Comparison of ENCODE assay signal across 12 cellular contexts in genomic region chr12:50567926-50568325, GRCh38.
DNase-seq lines count a peak whose midpoint lies in the region; ATAC-seq and TF ChIP-seq lines count a peak whose summit lies in the region.
"Had no signal": no experiment of that assay in that cellular context is flagged by ENCODE, and none has a peak within 500 bp of the region (broad histone marks: within the 10 kb centered on the region; RNA-seq: fewer than 3 reads in every experiment).

No MANE protein-coding gene starts in this region.

- no peak for DNase-seq in body of pancreas
- DNase-seq in right lobe of liver, result no peak
- no peak for DNase-seq in NCI-H1694 treated with DMSO at 0.1 percent for 48 hours (lab: John Stamatoyannopoulos, UW)
- no peak for DNase-seq in NCI-H2029 treated with DMSO at 0.1 percent for 48 hours (lab: John Stamatoyannopoulos, UW)
- DNase-seq in activated CD8-positive, alpha-beta memory T cell treated with anti-CD3 and anti-CD28 coated beads, Interleukin-2, amount 10 ng/mL, durations not matched to agents 7 days and 5 days, result no peak
- DNase-seq: activated CD4-positive, alpha-beta T cell treated with anti-CD3 and anti-CD28 coated beads, Interleukin-2, amount 50 U/mL, for 4 hours; MV-4-11; OCI-M1; stimulated activated CD4-positive, alpha-beta T cell treated with anti-CD3 and anti-CD28 coated beads, Interleukin-1b, Interleukin-23, amount 100 ng/mL, for 48 hours had no signal

- H3K9me3 Mint-ChIP-seq in activated CD8-positive, alpha-beta memory T cell treated with anti-CD3 and anti-CD28 coated beads, Interleukin-2, amount 10 ng/mL, durations not matched to agents 7 days and 5 days (ENCODE audit: low read depth), result no peaks in the 10 kb centered on the region

- H3K36me3 Mint-ChIP-seq in activated CD8-positive, alpha-beta memory T cell treated with anti-CD3 and anti-CD28 coated beads, Interleukin-2, amount 10 ng/mL, durations not matched to agents 7 days and 5 days, result peaks cover 2% of the 10 kb centered on the region

- peaks cover 13% of the 10 kb centered on the region for H3K4me1 Mint-ChIP-seq in activated CD8-positive, alpha-beta memory T cell treated with anti-CD3 and anti-CD28 coated beads, Interleukin-2, amount 10 ng/mL, durations not matched to agents 7 days and 5 days

- H3K9ac ChIP-seq in stomach smooth muscle (ENCODE audit: low read length in 2 of 2), result peak overlapping the region in 1 of 2 donors; percentile 25

- intact Hi-C loops in body of pancreas (cut with DNase I) (loop anchor here (10.0 kb wide), 1 partner anchor 57 kb away; no protein-coding TSS in a partner anchor), right lobe of liver (cut with DNase I) (no loop called here)

- 13 to 22% methylated on average over 1 of the region's 1 CpG for WGBS in body of pancreas, 2 donors
- WGBS in right lobe of liver (ENCODE audit: insufficient coverage, low coverage, low lambda C conversion rate, missing lambda C conversion rate), result 20% methylated on average over 1 of the region's 1 CpG

- H3K27me3 ChIP-seq in body of pancreas (no peaks in the 10 kb centered on the region), right lobe of liver (no peaks in the 10 kb centered on the region), stomach smooth muscle (ENCODE audit: control insufficient read depth in 1 of 2, insufficient read depth in 2 of 2, low read length in 2 of 2) (no peaks in the 10 kb centered on the region)

- H3K27ac ChIP-seq in HEK293 (ENCODE audit: extremely low read depth, low read depth, low read length) (peak overlapping the region; percentile 27; the same call in 1 of the 2 replicates), body of pancreas (peak overlapping the region in 3 of 4 donors; percentile 12 to 58 (median 49)), right lobe of liver (peak overlapping the region; percentile 54 to 71 (median 71)), stomach smooth muscle (ENCODE audit: low read length) (peak overlapping the region; percentile 37)

- H3K9me3 ChIP-seq in HEK293 (ENCODE audit: control insufficient read depth, insufficient read depth, low read depth, low read length), result no peaks in the 10 kb centered on the region
- H3K9me3 ChIP-seq in body of pancreas, result no peaks in the 10 kb centered on the region
- H3K9me3 ChIP-seq in right lobe of liver, result no peaks in the 10 kb centered on the region
- no peaks in the 10 kb centered on the region for H3K9me3 ChIP-seq in stomach smooth muscle (ENCODE audit: control insufficient read depth in 2 of 2, low read length in 2 of 2)

- no peak overlapping the region for H3K4me3 Mint-ChIP-seq in activated CD8-positive, alpha-beta memory T cell treated with anti-CD3 and anti-CD28 coated beads, Interleukin-2, amount 10 ng/mL, durations not matched to agents 7 days and 5 days

- CTCF ChIA-PET in HEK293 (lab: Yijun Ruan, JAX), result interaction anchor here (0.5 to 1.1 kb wide), 4 partner anchors 9 to 46 kb away, joined by 3 to 4 read pairs (median 4); no protein-coding TSS in a partner anchor
- CTCF ChIA-PET in activated CD8-positive, alpha-beta memory T cell treated with anti-CD3 and anti-CD28 coated beads, Interleukin-2, amount 10 ng/mL, durations not matched to agents 7 days and 5 days (lab: Charles Lee), result no interaction called here

- POLR2A ChIA-PET in HEK293 (lab: Yijun Ruan, JAX), result no interaction called here

- no peak overlapping the region for H3K27ac Mint-ChIP-seq in activated CD8-positive, alpha-beta memory T cell treated with anti-CD3 and anti-CD28 coated beads, Interleukin-2, amount 10 ng/mL, durations not matched to agents 7 days and 5 days

- H3K4me3 ChIP-seq in HEK293 (ENCODE audit: low read depth, low read length), result no peak overlapping the region
- H3K4me3 ChIP-seq in body of pancreas, result no peak overlapping the region
- H3K4me3 ChIP-seq in right lobe of liver, result no peak overlapping the region
- no peak overlapping the region for H3K4me3 ChIP-seq in stomach smooth muscle (ENCODE audit: low read length in 2 of 2)

- ATAC-seq in body of pancreas (no peak), right lobe of liver (peak; percentile 2 to 23 (median 18)), HG03442 (IDR thresholded peaks at IDR 0.05; ENCODE audit: unreplicated experiment) (no peak)
- no peak for ATAC-seq in activated CD8-positive, alpha-beta memory T cell treated with anti-CD3 and anti-CD28 coated beads, Interleukin-2, amount 10 ng/mL, durations not matched to agents 7 days and 5 days

- TF ChIP-seq CTCF in HEK293 (tag by site-specific recombination; IDR thresholded peaks at IDR 0.05) (no peak), body of pancreas (IDR thresholded peaks at IDR 0.05) (no peak), right lobe of liver (IDR thresholded peaks at IDR 0.05) (no peak)

- no peaks in the 10 kb centered on the region for H3K27me3 Mint-ChIP-seq in activated CD8-positive, alpha-beta memory T cell treated with anti-CD3 and anti-CD28 coated beads, Interleukin-2, amount 10 ng/mL, durations not matched to agents 7 days and 5 days

- TF ChIP-seq POLR2A in body of pancreas (IDR thresholded peaks at IDR 0.05) (no peak), right lobe of liver (IDR thresholded peaks at IDR 0.05) (no peak)

- H3K36me3 ChIP-seq in HEK293 (ENCODE audit: control insufficient read depth in 2 of 2, insufficient read depth in 1 of 2, low read length in 2 of 2), result no peaks in the 10 kb centered on the region
- no peaks in the 10 kb centered on the region for H3K36me3 ChIP-seq in body of pancreas (replicated peaks in 1 of 2; ENCODE audit: insufficient read depth in 1 of 2, low read depth in 2 of 2)
- H3K36me3 ChIP-seq in right lobe of liver, result no peaks in the 10 kb centered on the region
- no peaks in the 10 kb centered on the region for H3K36me3 ChIP-seq in stomach smooth muscle (ENCODE audit: control insufficient read depth in 2 of 2, insufficient read depth in 2 of 2, low read length in 2 of 2)

- H3K4me1 ChIP-seq in HEK293 (ENCODE audit: control insufficient read depth, insufficient read depth, low read length) (peaks cover 8% of the 10 kb centered on the region), body of pancreas (peaks cover 73% of the 10 kb centered on the region), right lobe of liver (peaks cover 0 to 96% (median 41%) of the 10 kb centered on the region in 4 donors), stomach smooth muscle (ENCODE audit: control insufficient read depth, insufficient read depth, low read length) (peaks cover 13% of the 10 kb centered on the region)

TF ChIP-seq in HEK293, 187 proteins besides CTCF, POLR2A, EP300 and RAD21:
- TF ChIP-seq MEIS1 (CRISPR knock-in tag; IDR thresholded peaks at IDR 0.05; ENCODE audit: borderline replicate concordance), result no peak
- no peak for TF ChIP-seq ZNF544 (tag by site-specific recombination; IDR thresholded peaks at IDR 0.05)
- peak; percentile 31; the same call in 1 of the 2 replicates for TF ChIP-seq ZBTB17 (tag by site-specific recombination; IDR thresholded peaks at IDR 0.05)
- TF ChIP-seq ZNF18 (tag by site-specific recombination; IDR thresholded peaks at IDR 0.05), result 0 out of 2 replicates have a peak, but pooled peaks have one; percentile 15
- 0 out of 2 replicates have a peak, but pooled peaks have one; percentile 41 for TF ChIP-seq TRIM28 (IDR thresholded peaks at IDR 0.05; ENCODE audit: borderline replicate concordance, low read length)

Comparison
In these comparisons a context has a peak if more than half of its experiments do, and no peak if none do; other contexts are left out.
1. ATAC-seq: peak in right lobe of liver (4 of 4); none in body of pancreas (single experiment), HG03442 (single experiment) and activated CD8-positive, alpha-beta memory T cell treated with anti-CD3 and anti-CD28 coated beads, Interleukin-2, amount 10 ng/mL, durations not matched to agents 7 days and 5 days (single experiment).
2. Peak in every context shown above with its lines, with median percentiles within 50 percentile points of each other: H3K27ac ChIP-seq.